ENCODE assay signal across 13 cellular contexts in the genomic region with DNA sequence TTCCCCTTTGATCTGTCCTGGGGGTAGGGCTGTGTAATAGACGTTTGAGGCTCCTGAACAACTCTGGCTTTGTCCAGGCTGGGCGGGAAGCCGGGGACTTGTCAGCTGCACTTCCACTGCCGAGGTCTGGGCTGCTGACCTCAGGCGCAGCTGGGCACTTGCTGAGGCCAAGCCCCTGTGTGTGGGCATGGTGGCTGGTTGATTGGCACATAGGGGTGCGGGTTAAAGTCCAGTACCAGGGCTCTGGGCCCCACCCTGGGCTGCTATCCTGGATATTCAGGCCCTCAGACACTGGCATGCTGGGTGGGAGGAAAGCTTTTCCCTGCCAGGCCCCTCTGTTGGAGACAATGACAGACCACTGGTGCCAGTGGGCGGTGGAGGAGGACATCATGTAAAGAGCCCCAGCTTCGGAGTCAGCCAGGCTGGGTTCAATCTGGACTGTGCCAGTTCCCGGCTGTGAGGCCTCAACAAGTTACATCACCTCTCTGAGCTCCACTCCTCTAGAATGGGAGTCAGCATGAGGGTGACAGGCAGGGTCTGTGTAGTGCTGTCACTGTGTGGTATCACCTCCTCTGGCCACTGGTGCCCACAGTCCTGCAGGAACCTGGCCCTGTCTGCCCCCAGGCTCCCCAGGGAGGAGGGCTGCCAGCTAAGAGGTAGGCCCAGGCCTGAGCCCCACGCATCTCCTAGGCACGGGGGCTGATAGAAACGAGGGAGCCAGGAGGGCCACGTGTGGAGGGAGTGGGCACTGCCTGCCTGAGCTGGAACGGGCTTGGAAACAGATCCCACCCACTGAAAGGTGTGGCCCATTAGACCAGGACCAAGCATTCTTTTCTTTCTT. TPM values are rescaled to one million over a fixed set of nuclear protein-coding genes. Genes with fewer than 3 reads are reported as not detected.
DNase-seq lines count a peak whose midpoint lies in the region; ATAC-seq, FAIRE-seq and TF ChIP-seq lines count a peak whose summit lies in the region.
"Had no signal": no experiment of that assay in that cellular context is flagged by ENCODE, and none has a peak within 500 bp of the region (broad histone marks: within the 10 kb centered on the region; RNA-seq: fewer than 3 reads in every experiment).

No MANE protein-coding gene starts in this region.

- TF ChIP-seq CTCF in left ventricle myocardium inferior (IDR thresholded peaks at IDR 0.05; ENCODE audit: borderline replicate concordance): no peak
- no peak for TF ChIP-seq CTCF in neutrophil (IDR thresholded peaks at IDR 0.05)

- H3K9me3 ChIP-seq in left ventricle myocardium inferior (replicated peaks) (no peaks in the 10 kb centered on the region), neutrophil (no peaks in the 10 kb centered on the region)

- DNase-seq in left ventricle myocardium inferior: no peak
- DNase-seq in Right ventricle myocardium superior: no peak
- peak in 43 of 51 donors; percentile 37 to 95 (median 83) for DNase-seq in hypothalamus (lab: John Stamatoyannopoulos, UW)
- DNase-seq in cerebellum (ENCODE audit: low spot score): no peak
- no peak for DNase-seq in effector CD4-positive, alpha-beta T cell
- DNase-seq in HTR-8/SVneo (ENCODE audit: insufficient read length, low spot score): no peak
- DNase-seq: activated CD4-positive, alpha-beta memory T cell treated with anti-CD3 and anti-CD28 coated beads for 36 hours; NCI-H2081; NCI-H526 treated with DMSO at 0.1 percent for 48 hours had no signal

- H3K36me3 ChIP-seq in left ventricle myocardium inferior (no peaks in the 10 kb centered on the region), neutrophil (no peaks in the 10 kb centered on the region)

- intact Hi-C loops in left ventricle myocardium inferior (cut with micrococcal nuclease) (no loop called here), Right ventricle myocardium superior (cut with DNase I) (no loop called here)

- H3K4me3 ChIP-seq in left ventricle myocardium inferior: no peak overlapping the region
- peak overlapping the region in 1 of 2 experiments; percentile 15 for H3K4me3 ChIP-seq in neutrophil (ENCODE audit: low read depth in 1 of 2, low read length in 1 of 2)

- H3K27me3 ChIP-seq in left ventricle myocardium inferior (ENCODE audit: low read depth) (no peaks in the 10 kb centered on the region), neutrophil (no peaks in the 10 kb centered on the region)

- peak overlapping the region; percentile 81 for H3K27ac ChIP-seq in left ventricle myocardium inferior (replicated peaks)
- peak overlapping the region; percentile 82 for H3K27ac ChIP-seq in neutrophil

- ATAC-seq in Right ventricle myocardium superior (ENCODE audit: poor library complexity) (no peak), HG03025 (IDR thresholded peaks at IDR 0.05; ENCODE audit: low FRiP score, unreplicated experiment) (no peak)

- FAIRE-seq in HTR-8/SVneo (lab: Jason Lieb, UNC): no peak
- FAIRE-seq: GM19239, RCC 7860 had no signal

- H3K4me1 ChIP-seq in left ventricle myocardium inferior: peaks cover 90% of the 10 kb centered on the region
- H3K4me1 ChIP-seq in neutrophil (ENCODE audit: control insufficient read depth in 1 of 2, insufficient read depth in 1 of 2, low read depth in 1 of 2, low read length in 1 of 2): peaks cover 94 to 96% of the 10 kb centered on the region in 2 experiments

RNA-seq across cellular contexts. Expression of a gene that starts 42.5 kb away (rescaled TPM):
- total RNA-seq in left ventricle myocardium inferior (56.3 TPM), Right ventricle myocardium superior (54.8 TPM), cerebellum (66.1 TPM)

RNA-seq across cellular contexts. Expression of a gene that starts 42.8 kb away (rescaled TPM):
- total RNA-seq in left ventricle myocardium inferior (14.0 TPM), Right ventricle myocardium superior (13.4 TPM), cerebellum (61.0 TPM)

RNA-seq across cellular contexts. Expression of a gene that starts 51.0 kb away (rescaled TPM):
- total RNA-seq in left ventricle myocardium inferior: 13.7 TPM
- total RNA-seq in Right ventricle myocardium superior: 13.3 TPM
- total RNA-seq in cerebellum: 42.8 TPM

Comparison
In these comparisons a context has a peak if more than half of its experiments do, and no peak if none do; other contexts are left out.
1. DNase-seq: peak in hypothalamus (43 of 51); none in left ventricle myocardium inferior (single experiment), Right ventricle myocardium superior (single experiment), cerebellum (single experiment), effector CD4-positive, alpha-beta T cell (single experiment) and HTR-8/SVneo (single experiment).